In genomic region chr2:12176621-12177020, GRCh38 we compare ENCODE assay signal across 1 cellular context.
TF ChIP-seq lines count a peak whose summit lies in the region.

No MANE protein-coding gene starts in this region.

TF ChIP-seq in GM23338, 12 proteins besides CTCF, POLR2A, EP300 and RAD21 (continued from another document):
- TF ChIP-seq ETS1 (IDR thresholded peaks at IDR 0.05) (no peak), STAT1 (IDR thresholded peaks at IDR 0.05; ENCODE audit: unreplicated experiment) (no peak), POLR2AphosphoS5 (IDR thresholded peaks at IDR 0.05; ENCODE audit: low read depth) (no peak), ZNF114 (CRISPR knock-in tag; IDR thresholded peaks at IDR 0.05) (no peak)
